Comparison of ENCODE assay signal across 13 cellular contexts in the genomic region with DNA sequence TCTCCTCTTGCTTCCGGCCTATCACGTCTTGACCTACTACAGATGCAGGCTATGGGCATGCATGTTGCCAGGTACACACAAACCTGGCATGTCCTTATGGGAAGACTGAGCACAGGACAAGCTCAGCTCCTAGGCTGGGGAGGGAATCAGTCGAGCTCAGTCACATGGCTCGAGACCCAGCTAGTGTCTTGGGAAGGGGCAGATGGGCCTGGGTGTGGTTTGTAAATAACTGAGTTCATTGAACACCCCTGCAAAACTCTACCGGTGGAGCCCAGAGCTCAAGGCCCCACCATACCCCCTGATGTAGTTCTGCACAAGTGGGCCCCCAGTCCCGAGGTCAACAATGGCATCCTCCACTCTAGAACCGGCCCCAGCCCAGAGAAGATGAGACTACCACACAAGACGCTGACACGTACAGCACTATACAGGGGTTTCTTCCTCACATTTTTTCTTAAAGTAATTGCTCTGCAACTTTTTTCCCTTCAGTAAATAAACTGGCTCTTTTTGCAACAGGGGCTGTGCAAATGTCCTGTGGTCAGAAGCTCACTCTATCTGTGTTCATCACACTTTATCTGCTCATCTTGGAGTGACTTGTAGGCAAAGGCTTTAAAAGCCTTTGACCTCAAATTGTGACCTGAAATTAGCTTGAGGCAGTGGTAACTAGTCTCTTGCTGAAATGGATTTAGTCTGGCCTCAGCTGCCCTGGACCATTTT.
"Had no signal": no experiment of that assay in that cellular context is flagged by ENCODE, and none has a peak within 500 bp of the region (broad histone marks: within the 10 kb centered on the region; RNA-seq: fewer than 3 reads in every experiment).

No MANE protein-coding gene starts in this region.

- ATAC-seq: left lung had no signal

- H3K27ac ChIP-seq: brain microvascular endothelial cell, coronary artery, left lung, thyroid gland had no signal

- DNase-seq: activated B cell treated with CpG ODN at 0.5 μM for 24 hours; activated naive CD4-positive, alpha-beta T cell treated with anti-CD3 and anti-CD28 coated beads for 36 hours; activated T-cell treated with anti-CD3 and anti-CD28 coated beads, Interleukin-2, amount 50 U/mL, for 1 hour; aorta; brain microvascular endothelial cell; left lung; occipital lobe; posterior cingulate gyrus; stimulated activated CD4-positive, alpha-beta T cell treated with anti-CD3 and anti-CD28 coated beads, Interleukin-12 subunit alpha, Interleukin-12 subunit beta, amount 100 ng/mL, for 4 hours; stimulated activated CD4-positive, alpha-beta T cell treated with anti-CD3 and anti-CD28 coated beads, Interleukin-1b, Interleukin-23, amount 100 ng/mL, for 48 hours; stimulated activated naive CD4-positive, alpha-beta T cell treated with Interleukin-2 at 50 U/mL for 16 hours; thyroid gland had no signal

- H3K9me3 ChIP-seq: left lung, thyroid gland had no signal

- H3K4me3 ChIP-seq: coronary artery, left lung, thyroid gland had no signal

- H3K4me1 ChIP-seq: left lung, thyroid gland had no signal

- H3K27me3 ChIP-seq: brain microvascular endothelial cell, left lung, thyroid gland had no signal
